ENCODE assay signal across 1 cellular context in the genomic region with DNA sequence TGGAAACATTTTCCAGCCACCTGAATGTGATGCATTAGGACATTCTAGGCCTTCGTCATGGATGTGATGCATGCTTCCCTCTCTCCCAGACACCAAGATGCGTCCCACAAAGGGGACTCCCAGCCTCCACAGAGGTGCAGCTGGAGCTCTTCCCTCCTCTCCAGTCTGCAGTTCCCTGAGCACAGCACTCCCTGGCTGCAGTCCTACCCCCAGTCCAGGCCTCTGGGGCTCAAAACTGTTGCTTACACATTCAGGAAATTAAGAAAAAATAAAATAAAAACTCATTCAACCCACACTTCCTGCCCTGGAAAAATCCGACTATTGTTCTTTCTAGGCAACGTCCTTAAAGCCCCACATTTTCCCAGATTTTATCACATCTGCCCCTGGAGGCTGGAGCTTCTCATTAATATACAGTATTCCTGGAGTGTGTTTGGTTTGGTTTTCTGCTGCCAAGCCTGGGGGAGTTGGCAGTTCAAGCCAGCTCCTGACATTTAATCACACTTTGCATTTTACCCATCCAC.
TF ChIP-seq lines count a peak whose summit lies in the region.

No MANE protein-coding gene starts in this region.

TF ChIP-seq in endothelial cell of umbilical vein, 7 proteins besides CTCF, POLR2A, EP300 and RAD21:
- TF ChIP-seq GATA2 (IDR thresholded peaks at IDR 0.05; ENCODE audit: insufficient read depth, insufficient read length, low read depth, low read length) (peak; percentile 21), MYC (IDR thresholded peaks at IDR 0.05; ENCODE audit: low read depth, low read length) (no peak), FOS (IDR thresholded peaks at IDR 0.05; ENCODE audit: borderline replicate concordance, insufficient read depth, low read length) (no peak)
